ENCODE assay signal across 1 cellular context in the genomic region with DNA sequence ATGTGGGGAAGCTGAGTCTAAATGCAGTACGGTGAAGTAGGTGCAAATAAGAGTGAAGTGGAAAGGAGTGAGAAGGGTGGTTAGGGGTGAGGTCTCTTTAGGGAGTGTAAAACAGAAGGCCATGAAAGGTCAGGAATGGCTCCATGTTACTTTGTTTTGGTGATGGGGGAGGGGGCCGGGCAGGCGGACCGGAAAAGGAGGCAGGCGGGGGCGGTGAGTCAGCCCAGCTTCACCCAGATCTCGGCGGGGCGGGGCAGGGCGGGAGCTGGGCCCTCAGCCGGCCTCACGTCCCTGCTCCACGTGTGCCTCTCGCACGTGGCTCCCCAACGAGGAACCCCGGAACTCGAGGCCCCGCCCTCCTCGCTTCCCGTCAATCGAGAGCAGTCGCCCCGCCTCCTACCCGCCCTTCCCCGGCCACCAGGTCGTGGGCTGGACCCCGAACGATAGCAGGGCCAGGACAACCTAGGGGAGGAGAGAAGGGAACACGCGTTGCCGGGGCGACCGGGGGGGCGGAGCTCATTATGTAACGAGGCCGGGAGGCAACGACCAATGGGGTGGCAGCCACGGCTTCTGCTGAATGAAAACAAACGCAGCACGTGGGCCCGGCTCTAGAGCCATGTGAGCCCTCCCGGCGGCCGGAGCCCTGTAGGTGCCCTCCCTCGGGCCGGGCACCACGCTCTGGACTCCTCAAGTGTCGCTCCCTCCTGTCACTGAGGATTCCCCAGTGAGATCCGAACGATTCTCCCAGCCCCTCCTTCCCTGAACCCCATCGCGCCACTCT.
TF ChIP-seq lines count a peak whose summit lies in the region.

No MANE protein-coding gene starts in this region.

TF ChIP-seq in HepG2, 621 proteins besides CTCF, POLR2A, EP300 and RAD21 (continued from another document and continues in another):
- TF ChIP-seq RARA (CRISPR knock-in tag; IDR thresholded peaks at IDR 0.05) (peak; percentile 97), XBP1 (CRISPR knock-in tag; IDR thresholded peaks at IDR 0.05) (no peak), ZNF143 (CRISPR knock-in tag; IDR thresholded peaks at IDR 0.05) (peak; percentile 80), ZFP36L1 (CRISPR knock-in tag; IDR thresholded peaks at IDR 0.05) (peak; percentile 96), GFI1 (CRISPR knock-in tag; IDR thresholded peaks at IDR 0.05; ENCODE audit: borderline replicate concordance) (peak; percentile 80), ZNF652 (CRISPR knock-in tag; IDR thresholded peaks at IDR 0.05; ENCODE audit: borderline replicate concordance, low read depth) (peak; percentile 59; the same call in 1 of the 2 replicates), NFE2L1 (CRISPR knock-in tag; IDR thresholded peaks at IDR 0.05; ENCODE audit: borderline replicate concordance) (no peak), SIX4 (CRISPR knock-in tag; IDR thresholded peaks at IDR 0.05) (peak; percentile 79; the same call in 1 of the 2 replicates), ZNF460 (CRISPR knock-in tag; IDR thresholded peaks at IDR 0.05; ENCODE audit: borderline replicate concordance) (peak; percentile 59; the same call in 1 of the 2 replicates), ATAD3A (CRISPR knock-in tag; IDR thresholded peaks at IDR 0.05) (no peak), CEBPG (CRISPR knock-in tag; IDR thresholded peaks at IDR 0.05) (peak; percentile 70), SMAD9 (CRISPR knock-in tag; IDR thresholded peaks at IDR 0.05) (no peak; the same call in 1 of the 2 replicates), KDM2A (CRISPR knock-in tag; IDR thresholded peaks at IDR 0.05; ENCODE audit: borderline replicate concordance, low read depth) (peak; percentile 95), RBM39 (IDR thresholded peaks at IDR 0.05; ENCODE audit: low read depth, low read length, poor library complexity, severe bottlenecking) (no peak), ASH2L (IDR thresholded peaks at IDR 0.05; ENCODE audit: insufficient read length, low read depth, low read length) (no peak), PPARG (CRISPR knock-in tag; conservative IDR thresholded peaks at IDR 0.05) (peak; percentile 88), ZNF775 (CRISPR knock-in tag; IDR thresholded peaks at IDR 0.05; ENCODE audit: borderline replicate concordance) (no peak; the same call in 1 of the 2 replicates), PHF8 (CRISPR knock-in tag; IDR thresholded peaks at IDR 0.05) (peak; percentile 55; the same call in 1 of the 2 replicates), KLF12 (CRISPR knock-in tag; IDR thresholded peaks at IDR 0.05; ENCODE audit: borderline replicate concordance) (peak; percentile 87; the same call in 1 of the 2 replicates), ZNF83 (CRISPR knock-in tag; IDR thresholded peaks at IDR 0.05; ENCODE audit: borderline replicate concordance) (peak; percentile 49; the same call in 1 of the 2 replicates), ZNF329 (CRISPR knock-in tag; IDR thresholded peaks at IDR 0.05; ENCODE audit: low read depth) (peak; percentile 95), PRMT3 (CRISPR knock-in tag; IDR thresholded peaks at IDR 0.05; ENCODE audit: borderline replicate concordance, low read depth) (peak; percentile 96), ZIK1 (CRISPR knock-in tag; IDR thresholded peaks at IDR 0.05; ENCODE audit: borderline replicate concordance, low read depth) (peak; percentile 94), ZBTB1 (CRISPR knock-in tag; IDR thresholded peaks at IDR 0.05; ENCODE audit: borderline replicate concordance) (no peak), ZNF567 (CRISPR knock-in tag; IDR thresholded peaks at IDR 0.05; ENCODE audit: borderline replicate concordance) (peak; percentile 44; the same call in 1 of the 2 replicates)
- TF ChIP-seq, protein P1, sequence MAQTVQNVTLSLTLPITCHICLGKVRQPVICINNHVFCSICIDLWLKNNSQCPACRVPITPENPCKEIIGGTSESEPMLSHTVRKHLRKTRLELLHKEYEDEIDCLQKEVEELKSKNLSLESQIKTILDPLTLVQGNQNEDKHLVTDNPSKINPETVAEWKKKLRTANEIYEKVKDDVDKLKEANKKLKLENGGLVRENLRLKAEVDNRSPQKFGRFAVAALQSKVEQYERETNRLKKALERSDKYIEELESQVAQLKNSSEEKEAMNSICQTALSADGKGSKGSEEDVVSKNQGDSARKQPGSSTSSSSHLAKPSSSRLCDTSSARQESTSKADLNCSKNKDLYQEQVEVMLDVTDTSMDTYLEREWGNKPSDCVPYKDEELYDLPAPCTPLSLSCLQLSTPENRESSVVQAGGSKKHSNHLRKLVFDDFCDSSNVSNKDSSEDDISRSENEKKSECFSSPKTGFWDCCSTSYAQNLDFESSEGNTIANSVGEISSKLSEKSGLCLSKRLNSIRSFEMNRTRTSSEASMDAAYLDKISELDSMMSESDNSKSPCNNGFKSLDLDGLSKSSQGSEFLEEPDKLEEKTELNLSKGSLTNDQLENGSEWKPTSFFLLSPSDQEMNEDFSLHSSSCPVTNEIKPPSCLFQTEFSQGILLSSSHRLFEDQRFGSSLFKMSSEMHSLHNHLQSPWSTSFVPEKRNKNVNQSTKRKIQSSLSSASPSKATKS (CRISPR knock-in tag; IDR thresholded peaks at IDR 0.05), result peak; percentile 32; the same call in 1 of the 2 replicates
- TF ChIP-seq, protein P2, sequence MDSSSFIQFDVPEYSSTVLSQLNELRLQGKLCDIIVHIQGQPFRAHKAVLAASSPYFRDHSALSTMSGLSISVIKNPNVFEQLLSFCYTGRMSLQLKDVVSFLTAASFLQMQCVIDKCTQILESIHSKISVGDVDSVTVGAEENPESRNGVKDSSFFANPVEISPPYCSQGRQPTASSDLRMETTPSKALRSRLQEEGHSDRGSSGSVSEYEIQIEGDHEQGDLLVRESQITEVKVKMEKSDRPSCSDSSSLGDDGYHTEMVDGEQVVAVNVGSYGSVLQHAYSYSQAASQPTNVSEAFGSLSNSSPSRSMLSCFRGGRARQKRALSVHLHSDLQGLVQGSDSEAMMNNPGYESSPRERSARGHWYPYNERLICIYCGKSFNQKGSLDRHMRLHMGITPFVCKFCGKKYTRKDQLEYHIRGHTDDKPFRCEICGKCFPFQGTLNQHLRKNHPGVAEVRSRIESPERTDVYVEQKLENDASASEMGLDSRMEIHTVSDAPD (CRISPR knock-in tag; IDR thresholded peaks at IDR 0.05), result peak; percentile 74; the same call in 1 of the 2 replicates
- TF ChIP-seq, protein P3, sequence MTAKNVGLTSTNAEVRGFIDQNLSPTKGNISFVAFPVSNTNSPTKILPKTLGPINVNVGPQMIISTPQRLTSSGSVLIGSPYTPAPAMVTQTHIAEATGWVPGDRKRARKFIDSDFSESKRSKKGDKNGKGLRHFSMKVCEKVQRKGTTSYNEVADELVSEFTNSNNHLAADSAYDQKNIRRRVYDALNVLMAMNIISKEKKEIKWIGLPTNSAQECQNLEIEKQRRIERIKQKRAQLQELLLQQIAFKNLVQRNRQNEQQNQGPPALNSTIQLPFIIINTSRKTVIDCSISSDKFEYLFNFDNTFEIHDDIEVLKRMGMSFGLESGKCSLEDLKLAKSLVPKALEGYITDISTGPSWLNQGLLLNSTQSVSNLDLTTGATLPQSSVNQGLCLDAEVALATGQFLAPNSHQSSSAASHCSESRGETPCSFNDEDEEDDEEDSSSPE (CRISPR knock-in tag; IDR thresholded peaks at IDR 0.05), result peak; percentile 95
- TF ChIP-seq, protein P4, sequence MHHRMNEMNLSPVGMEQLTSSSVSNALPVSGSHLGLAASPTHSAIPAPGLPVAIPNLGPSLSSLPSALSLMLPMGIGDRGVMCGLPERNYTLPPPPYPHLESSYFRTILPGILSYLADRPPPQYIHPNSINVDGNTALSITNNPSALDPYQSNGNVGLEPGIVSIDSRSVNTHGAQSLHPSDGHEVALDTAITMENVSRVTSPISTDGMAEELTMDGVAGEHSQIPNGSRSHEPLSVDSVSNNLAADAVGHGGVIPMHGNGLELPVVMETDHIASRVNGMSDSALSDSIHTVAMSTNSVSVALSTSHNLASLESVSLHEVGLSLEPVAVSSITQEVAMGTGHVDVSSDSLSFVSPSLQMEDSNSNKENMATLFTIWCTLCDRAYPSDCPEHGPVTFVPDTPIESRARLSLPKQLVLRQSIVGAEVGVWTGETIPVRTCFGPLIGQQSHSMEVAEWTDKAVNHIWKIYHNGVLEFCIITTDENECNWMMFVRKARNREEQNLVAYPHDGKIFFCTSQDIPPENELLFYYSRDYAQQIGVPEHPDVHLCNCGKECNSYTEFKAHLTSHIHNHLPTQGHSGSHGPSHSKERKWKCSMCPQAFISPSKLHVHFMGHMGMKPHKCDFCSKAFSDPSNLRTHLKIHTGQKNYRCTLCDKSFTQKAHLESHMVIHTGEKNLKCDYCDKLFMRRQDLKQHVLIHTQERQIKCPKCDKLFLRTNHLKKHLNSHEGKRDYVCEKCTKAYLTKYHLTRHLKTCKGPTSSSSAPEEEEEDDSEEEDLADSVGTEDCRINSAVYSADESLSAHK (CRISPR knock-in tag; IDR thresholded peaks at IDR 0.05; ENCODE audit: borderline replicate concordance), result peak; percentile 53; the same call in 1 of the 2 replicates
- TF ChIP-seq, protein P5, sequence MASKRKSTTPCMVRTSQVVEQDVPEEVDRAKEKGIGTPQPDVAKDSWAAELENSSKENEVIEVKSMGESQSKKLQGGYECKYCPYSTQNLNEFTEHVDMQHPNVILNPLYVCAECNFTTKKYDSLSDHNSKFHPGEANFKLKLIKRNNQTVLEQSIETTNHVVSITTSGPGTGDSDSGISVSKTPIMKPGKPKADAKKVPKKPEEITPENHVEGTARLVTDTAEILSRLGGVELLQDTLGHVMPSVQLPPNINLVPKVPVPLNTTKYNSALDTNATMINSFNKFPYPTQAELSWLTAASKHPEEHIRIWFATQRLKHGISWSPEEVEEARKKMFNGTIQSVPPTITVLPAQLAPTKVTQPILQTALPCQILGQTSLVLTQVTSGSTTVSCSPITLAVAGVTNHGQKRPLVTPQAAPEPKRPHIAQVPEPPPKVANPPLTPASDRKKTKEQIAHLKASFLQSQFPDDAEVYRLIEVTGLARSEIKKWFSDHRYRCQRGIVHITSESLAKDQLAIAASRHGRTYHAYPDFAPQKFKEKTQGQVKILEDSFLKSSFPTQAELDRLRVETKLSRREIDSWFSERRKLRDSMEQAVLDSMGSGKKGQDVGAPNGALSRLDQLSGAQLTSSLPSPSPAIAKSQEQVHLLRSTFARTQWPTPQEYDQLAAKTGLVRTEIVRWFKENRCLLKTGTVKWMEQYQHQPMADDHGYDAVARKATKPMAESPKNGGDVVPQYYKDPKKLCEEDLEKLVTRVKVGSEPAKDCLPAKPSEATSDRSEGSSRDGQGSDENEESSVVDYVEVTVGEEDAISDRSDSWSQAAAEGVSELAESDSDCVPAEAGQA (IDR thresholded peaks at IDR 0.05; ENCODE audit: low read depth), result peak; percentile 35; the same call in 1 of the 2 replicates
- TF ChIP-seq, protein P5 (CRISPR knock-in tag; IDR thresholded peaks at IDR 0.05; ENCODE audit: borderline replicate concordance), result peak; percentile 79; the same call in 1 of the 2 replicates
- TF ChIP-seq, protein P6, sequence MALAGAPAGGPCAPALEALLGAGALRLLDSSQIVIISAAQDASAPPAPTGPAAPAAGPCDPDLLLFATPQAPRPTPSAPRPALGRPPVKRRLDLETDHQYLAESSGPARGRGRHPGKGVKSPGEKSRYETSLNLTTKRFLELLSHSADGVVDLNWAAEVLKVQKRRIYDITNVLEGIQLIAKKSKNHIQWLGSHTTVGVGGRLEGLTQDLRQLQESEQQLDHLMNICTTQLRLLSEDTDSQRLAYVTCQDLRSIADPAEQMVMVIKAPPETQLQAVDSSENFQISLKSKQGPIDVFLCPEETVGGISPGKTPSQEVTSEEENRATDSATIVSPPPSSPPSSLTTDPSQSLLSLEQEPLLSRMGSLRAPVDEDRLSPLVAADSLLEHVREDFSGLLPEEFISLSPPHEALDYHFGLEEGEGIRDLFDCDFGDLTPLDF (CRISPR knock-in tag; IDR thresholded peaks at IDR 0.05), result peak; percentile 77; the same call in 1 of the 2 replicates
- TF ChIP-seq, protein P7, sequence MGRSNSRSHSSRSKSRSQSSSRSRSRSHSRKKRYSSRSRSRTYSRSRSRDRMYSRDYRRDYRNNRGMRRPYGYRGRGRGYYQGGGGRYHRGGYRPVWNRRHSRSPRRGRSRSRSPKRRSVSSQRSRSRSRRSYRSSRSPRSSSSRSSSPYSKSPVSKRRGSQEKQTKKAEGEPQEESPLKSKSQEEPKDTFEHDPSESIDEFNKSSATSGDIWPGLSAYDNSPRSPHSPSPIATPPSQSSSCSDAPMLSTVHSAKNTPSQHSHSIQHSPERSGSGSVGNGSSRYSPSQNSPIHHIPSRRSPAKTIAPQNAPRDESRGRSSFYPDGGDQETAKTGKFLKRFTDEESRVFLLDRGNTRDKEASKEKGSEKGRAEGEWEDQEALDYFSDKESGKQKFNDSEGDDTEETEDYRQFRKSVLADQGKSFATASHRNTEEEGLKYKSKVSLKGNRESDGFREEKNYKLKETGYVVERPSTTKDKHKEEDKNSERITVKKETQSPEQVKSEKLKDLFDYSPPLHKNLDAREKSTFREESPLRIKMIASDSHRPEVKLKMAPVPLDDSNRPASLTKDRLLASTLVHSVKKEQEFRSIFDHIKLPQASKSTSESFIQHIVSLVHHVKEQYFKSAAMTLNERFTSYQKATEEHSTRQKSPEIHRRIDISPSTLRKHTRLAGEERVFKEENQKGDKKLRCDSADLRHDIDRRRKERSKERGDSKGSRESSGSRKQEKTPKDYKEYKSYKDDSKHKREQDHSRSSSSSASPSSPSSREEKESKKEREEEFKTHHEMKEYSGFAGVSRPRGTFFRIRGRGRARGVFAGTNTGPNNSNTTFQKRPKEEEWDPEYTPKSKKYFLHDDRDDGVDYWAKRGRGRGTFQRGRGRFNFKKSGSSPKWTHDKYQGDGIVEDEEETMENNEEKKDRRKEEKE (IDR thresholded peaks at IDR 0.05), result no peak
- TF ChIP-seq, protein P8, sequence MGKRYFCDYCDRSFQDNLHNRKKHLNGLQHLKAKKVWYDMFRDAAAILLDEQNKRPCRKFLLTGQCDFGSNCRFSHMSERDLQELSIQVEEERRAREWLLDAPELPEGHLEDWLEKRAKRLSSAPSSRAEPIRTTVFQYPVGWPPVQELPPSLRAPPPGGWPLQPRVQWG (CRISPR knock-in tag; IDR thresholded peaks at IDR 0.05; ENCODE audit: borderline replicate concordance, low read depth), result no peak
